Comparison of ENCODE assay signal across 22 cellular contexts in genomic region chr18:62458346-62458745, GRCh38.
DNase-seq lines count a peak whose midpoint lies in the region; ATAC-seq, FAIRE-seq and TF ChIP-seq lines count a peak whose summit lies in the region.
"Had no signal": no experiment of that assay in that cellular context is flagged by ENCODE, and none has a peak within 500 bp of the region (broad histone marks: within the 10 kb centered on the region; RNA-seq: fewer than 3 reads in every experiment).

No MANE protein-coding gene starts in this region.

- intact Hi-C loops in HepG2 (cut with micrococcal nuclease; ENCODE audit: unreplicated experiment) (no loop called here), right lobe of liver (cut with DNase I) (loop anchor here in 1 of 2 donors (10.0 kb wide), 1 partner anchor 46 kb away; no protein-coding TSS in a partner anchor)

- H2AFZ ChIP-seq in HepG2 (ENCODE audit: low read length), result no peak overlapping the region
- no peak overlapping the region for H2AFZ ChIP-seq in OCI-LY3 (ENCODE audit: low read depth, low read length)
- H2AFZ ChIP-seq: GM23248 had no signal

- no peak for TF ChIP-seq EP300 in HepG2 (IDR thresholded peaks at IDR 0.05; ENCODE audit: low read depth in 2 of 2, low read length in 2 of 2)
- no peak for TF ChIP-seq EP300 in HepG2 (CRISPR knock-in tag; IDR thresholded peaks at IDR 0.05; ENCODE audit: borderline replicate concordance)

- peak; percentile 42 for TF ChIP-seq CTCF in HepG2 (CRISPR knock-in tag; IDR thresholded peaks at IDR 0.05)
- peak in 2 of 4 donors; percentile 8 to 16 for TF ChIP-seq CTCF in right lobe of liver (IDR thresholded peaks at IDR 0.05)
- TF ChIP-seq CTCF in OCI-LY3 (IDR thresholded peaks at IDR 0.05; ENCODE audit: low read depth, low read length), result peak; percentile 48
- TF ChIP-seq CTCF in foreskin keratinocyte (conservative IDR thresholded peaks at IDR 0.05), result no peak

- H3K36me3 ChIP-seq in HepG2 (replicated peaks in 1 of 2; ENCODE audit: control insufficient read depth in 1 of 2, insufficient read depth in 2 of 2, low read length in 2 of 2) (no peaks in the 10 kb centered on the region), right lobe of liver (no peaks in the 10 kb centered on the region), OCI-LY3 (replicated peaks; ENCODE audit: low read depth, low read length) (no peaks in the 10 kb centered on the region)
- H3K36me3 ChIP-seq: heart left ventricle had no signal

- H3K9ac ChIP-seq in HepG2 (ENCODE audit: insufficient read depth, low read depth, low read length), result no peak overlapping the region
- H3K9ac ChIP-seq in OCI-LY3 (ENCODE audit: low read length), result no peak overlapping the region
- H3K9ac ChIP-seq: GM23248 had no signal

- FAIRE-seq in HepG2 (lab: Jason Lieb, UNC), result no peak
- FAIRE-seq: GM12892 had no signal

- POLR2A ChIA-PET in HepG2 (lab: Yijun Ruan, JAX), result interaction anchor here (1.1 to 4.1 kb wide), 3 partner anchors 52 to 68 kb away, joined by 3 to 12 read pairs (median 3); partner anchors contain the start of gene ZCCHC2

- no peaks in the 10 kb centered on the region for H4K20me1 ChIP-seq in HepG2 (ENCODE audit: insufficient read depth, low read length)
- H4K20me1 ChIP-seq in OCI-LY3 (ENCODE audit: insufficient read depth, low read length), result no peaks in the 10 kb centered on the region

- CTCF ChIA-PET in HepG2 (lab: Yijun Ruan, JAX; ENCODE audit: low intra/inter-chr PET ratio, low total read pairs), result interaction anchor here (1.7 kb wide), 1 partner anchor 33 kb away, joined by 3 read pairs; no protein-coding TSS in a partner anchor

- no peak overlapping the region for H3K4me3 ChIP-seq in HepG2 (replicated peaks in 1 of 3; ENCODE audit: insufficient read depth in 1 of 3, low read depth in 2 of 3, low read length in 3 of 3)
- H3K4me3 ChIP-seq in right lobe of liver, result no peak overlapping the region
- no peak overlapping the region for H3K4me3 ChIP-seq in OCI-LY3 (ENCODE audit: low read length)
- H3K4me3 ChIP-seq: GM23248, heart left ventricle had no signal

- TF ChIP-seq RAD21 in HepG2 (CRISPR knock-in tag; IDR thresholded peaks at IDR 0.05), result no peak

- peak overlapping the region; percentile 44 for H3K27ac ChIP-seq in HepG2 (ENCODE audit: extremely low read length, insufficient read depth, low read length)
- no peak overlapping the region for H3K27ac ChIP-seq in right lobe of liver
- H3K27ac ChIP-seq in OCI-LY3 (ENCODE audit: low read length), result no peak overlapping the region
- no peak overlapping the region for H3K27ac ChIP-seq in foreskin keratinocyte
- H3K27ac ChIP-seq: GM23248 had no signal

- H3K4me2 ChIP-seq in HepG2 (ENCODE audit: low read depth, low read length), result no peak overlapping the region
- H3K4me2 ChIP-seq in OCI-LY3 (ENCODE audit: low read length), result no peak overlapping the region

- H3K4me1 ChIP-seq in HepG2 (ENCODE audit: insufficient read depth, low read length), result peaks cover 95% of the 10 kb centered on the region
- peaks cover 0 to 50% (median 7%) of the 10 kb centered on the region in 4 donors for H3K4me1 ChIP-seq in right lobe of liver
- peaks cover 12% of the 10 kb centered on the region for H3K4me1 ChIP-seq in OCI-LY3 (ENCODE audit: low read length)
- H3K4me1 ChIP-seq in foreskin keratinocyte, result no peaks in the 10 kb centered on the region

- BruUV-seq in HepG2 (replicated peaks; lab: Mats Ljungman, UMichigan), result no TSS peak

- H3K9me3 ChIP-seq in HepG2 (ENCODE audit: low read length), result no peaks in the 10 kb centered on the region
- no peaks in the 10 kb centered on the region for H3K9me3 ChIP-seq in right lobe of liver
- H3K9me3 ChIP-seq in OCI-LY3 (ENCODE audit: insufficient read depth, low read length), result no peaks in the 10 kb centered on the region
- H3K9me3 ChIP-seq: heart left ventricle had no signal

- DNase-seq in HepG2 (ENCODE audit: low spot score), result peak; percentile 36
- no peak for DNase-seq in right lobe of liver
- DNase-seq in foreskin keratinocyte, result no peak
- DNase-seq in NCI-H2196 treated with DMSO at 0.1 percent for 48 hours (lab: John Stamatoyannopoulos, UW; ENCODE audit: unreplicated experiment), result no peak
- no peak for DNase-seq in NCI-H526 treated with DMSO at 0.1 percent for 48 hours (lab: John Stamatoyannopoulos, UW)
- no peak for DNase-seq in NCI-H774 (lab: John Stamatoyannopoulos, UW)
- no peak for DNase-seq in activated CD4-positive, alpha-beta T cell treated with anti-CD3 and anti-CD28 coated beads, Interleukin-2, amount 50 U/mL, for 48 hours
- DNase-seq: activated CD8-positive, alpha-beta memory T cell treated with anti-CD3 and anti-CD28 coated beads, Interleukin-2, amount 50 U/mL, for 48 hours; activated naive CD4-positive, alpha-beta T cell treated with anti-CD3 and anti-CD28 coated beads, Interleukin-2, amount 50 U/mL, for 16 hours; Calu3; effector CD8-positive, alpha-beta T cell; EL; GM23248; left colon; mesenchymal stem cell; NCI-H1048; NCI-H345; stimulated activated CD4-positive, alpha-beta T cell treated with anti-CD3 and anti-CD28 coated beads, Interleukin-15, amount 100 ng/mL, for 24 hours; stimulated activated naive CD4-positive, alpha-beta T cell had no signal

- 76% methylated on average over 2 of the region's 2 CpGs for WGBS in HepG2 (ENCODE audit: low lambda C conversion rate)
- WGBS in right lobe of liver (ENCODE audit: insufficient coverage, low coverage, low lambda C conversion rate, missing lambda C conversion rate), result 40% methylated on average over 2 of the region's 2 CpGs

- H3K27me3 ChIP-seq in HepG2 (ENCODE audit: control insufficient read depth in 1 of 2, insufficient read depth in 2 of 2, low read length in 2 of 2) (no peaks in the 10 kb centered on the region), right lobe of liver (no peaks in the 10 kb centered on the region), OCI-LY3 (ENCODE audit: low read depth, low read length) (peaks cover 21% of the 10 kb centered on the region), foreskin keratinocyte (peaks cover 19% of the 10 kb centered on the region)
- H3K27me3 ChIP-seq: heart left ventricle had no signal

- in situ Hi-C loops in HepG2 (cut with HindIII; ENCODE audit: extremely low pct_ligation_motif_present, low pct_unique_long_range_greater_than_20kb), result loop anchor here (10.0 kb wide), 1 partner anchor 66 kb away; the partner anchor contains the start of gene ZCCHC2

- peaks cover 6% of the 10 kb centered on the region for H3K79me2 ChIP-seq in HepG2 (ENCODE audit: insufficient read depth, low read length)
- H3K79me2 ChIP-seq in OCI-LY3 (ENCODE audit: low read length), result no peaks in the 10 kb centered on the region

- TF ChIP-seq POLR2A in HepG2 (IDR thresholded peaks at IDR 0.05; ENCODE audit: insufficient read depth in 1 of 2, low read depth in 2 of 2, low read length in 2 of 2) (no peak), right lobe of liver (IDR thresholded peaks at IDR 0.05) (no peak)

- ATAC-seq in HepG2 (no peak), right lobe of liver (no peak), foreskin keratinocyte (peak; percentile 18)

TF ChIP-seq in HepG2, 621 proteins besides CTCF, POLR2A, EP300 and RAD21 (continues in another document):
- TF ChIP-seq ERF (CRISPR knock-in tag; IDR thresholded peaks at IDR 0.05) (no peak), HMGXB4 (CRISPR knock-in tag; IDR thresholded peaks at IDR 0.05; ENCODE audit: borderline replicate concordance in 1 of 2, low read depth in 1 of 2) (peak in 1 of 2 experiments; percentile 38; a peak in 1 of 4 replicates), NCOA5 (CRISPR knock-in tag; IDR thresholded peaks at IDR 0.05) (no peak), FUBP1 (CRISPR knock-in tag; IDR thresholded peaks at IDR 0.05; ENCODE audit: borderline replicate concordance) (no peak), HBP1 (CRISPR knock-in tag; IDR thresholded peaks at IDR 0.05; ENCODE audit: low read depth) (no peak)
